In genomic region chr6:47168176-47168575, GRCh38 we compare ENCODE assay signal across 8 cellular contexts.
A peak's percentile ranks its signal among the peaks of the same experiment; 100 is the strongest.
DNase-seq lines count a peak whose midpoint lies in the region; ATAC-seq and TF ChIP-seq lines count a peak whose summit lies in the region.
"Had no signal": no experiment of that assay in that cellular context is flagged by ENCODE, and none has a peak within 500 bp of the region (broad histone marks: within the 10 kb centered on the region; RNA-seq: fewer than 3 reads in every experiment).

No MANE protein-coding gene starts in this region.

- H3K4me1 ChIP-seq in upper lobe of left lung, result peaks cover 0 to 5% (median 1%) of the 10 kb centered on the region in 4 donors

- CTCF ChIA-PET in CD4-positive, alpha-beta T cell (lab: Charles Lee), result no interaction called here

- peak in 2 of 6 experiments; percentile 26 to 27 for TF ChIP-seq CTCF in upper lobe of left lung (IDR thresholded peaks at IDR 0.05)
- no peak for TF ChIP-seq CTCF in CD4-positive, alpha-beta T cell (IDR thresholded peaks at IDR 0.05)

- peak in 1 of 4 donors; percentile 19 for TF ChIP-seq POLR2A in upper lobe of left lung (IDR thresholded peaks at IDR 0.05)

- no peaks in the 10 kb centered on the region for H3K9me3 ChIP-seq in upper lobe of left lung
- H3K9me3 ChIP-seq in CD4-positive, alpha-beta T cell (ENCODE audit: control insufficient read depth, low read length), result no peaks in the 10 kb centered on the region

- H3K4me3 Mint-ChIP-seq in CD4-positive, alpha-beta T cell, result no peak overlapping the region
- H3K4me3 Mint-ChIP-seq: activated CD4-positive, alpha-beta memory T cell treated with anti-CD3 and anti-CD28 coated beads for 36 hours had no signal

- H3K27ac ChIP-seq in upper lobe of left lung, result no peak overlapping the region
- no peak overlapping the region for H3K27ac ChIP-seq in CD4-positive, alpha-beta T cell (ENCODE audit: low read depth, low read length)

- no peak overlapping the region for H3K27ac Mint-ChIP-seq in CD4-positive, alpha-beta T cell
- H3K27ac Mint-ChIP-seq: activated CD4-positive, alpha-beta memory T cell treated with anti-CD3 and anti-CD28 coated beads for 36 hours had no signal

- H3K36me3 ChIP-seq in upper lobe of left lung, result no peaks in the 10 kb centered on the region

- 56 to 66% methylated on average over 2 of the region's 2 CpGs for WGBS in upper lobe of left lung, 2 donors

- no peaks in the 10 kb centered on the region for H3K9me3 Mint-ChIP-seq in CD4-positive, alpha-beta T cell
- H3K9me3 Mint-ChIP-seq: activated CD4-positive, alpha-beta memory T cell treated with anti-CD3 and anti-CD28 coated beads for 36 hours had no signal

- POLR2A ChIA-PET in CD4-positive, alpha-beta T cell (lab: Charles Lee), result no interaction called here

- H3K27me3 ChIP-seq in upper lobe of left lung, result no peaks in the 10 kb centered on the region
- no peaks in the 10 kb centered on the region for H3K27me3 ChIP-seq in CD4-positive, alpha-beta T cell (ENCODE audit: control insufficient read depth, insufficient read depth, low read length)

- DNase-seq in HT-29 (ENCODE audit: low spot score), result peak; percentile 22
- peak; percentile 46 for DNase-seq in SIG-M5 (lab: John Stamatoyannopoulos, UW)
- peak; percentile 63 for DNase-seq in Right ventricle myocardium superior
- peak in 1 of 2 donors; percentile 40 for DNase-seq in upper lobe of left lung
- DNase-seq in effector CD4-positive, alpha-beta T cell, result no peak
- no peak for DNase-seq in CD4-positive, alpha-beta T cell
- no peak for DNase-seq in ecto neural progenitor cell (ENCODE audit: low spot score)
- DNase-seq: activated CD4-positive, alpha-beta memory T cell treated with anti-CD3 and anti-CD28 coated beads for 36 hours had no signal

- H3K4me1 Mint-ChIP-seq in CD4-positive, alpha-beta T cell (ENCODE audit: low read depth), result no peaks in the 10 kb centered on the region

- ATAC-seq in Right ventricle myocardium superior (ENCODE audit: poor library complexity) (peak; percentile 78), upper lobe of left lung (ENCODE audit: low FRiP score in 2 of 2) (peak; percentile 80 to 86)
- no peak for ATAC-seq in CD4-positive, alpha-beta T cell (ENCODE audit: poor library complexity)

- no peaks in the 10 kb centered on the region for H3K36me3 Mint-ChIP-seq in CD4-positive, alpha-beta T cell (ENCODE audit: low read depth)
- H3K36me3 Mint-ChIP-seq: activated CD4-positive, alpha-beta memory T cell treated with anti-CD3 and anti-CD28 coated beads for 36 hours had no signal

- intact Hi-C loops in Right ventricle myocardium superior (cut with DNase I), result no loop called here
- intact Hi-C loops in CD4-positive, alpha-beta T cell (cut with DNase I, micrococcal nuclease), result no loop called here

- no peak for TF ChIP-seq EP300 in upper lobe of left lung (IDR thresholded peaks at IDR 0.05)

- H3K27me3 Mint-ChIP-seq in CD4-positive, alpha-beta T cell, result no peaks in the 10 kb centered on the region
- H3K27me3 Mint-ChIP-seq: activated CD4-positive, alpha-beta memory T cell treated with anti-CD3 and anti-CD28 coated beads for 36 hours had no signal

- H3K4me3 ChIP-seq in upper lobe of left lung, result no peak overlapping the region

Comparison
In these comparisons a context has a peak if more than half of its experiments do, and no peak if none do; other contexts are left out.
1. DNase-seq: peak in HT-29 (single experiment), SIG-M5 (single experiment) and Right ventricle myocardium superior (single experiment); none in effector CD4-positive, alpha-beta T cell (single experiment), CD4-positive, alpha-beta T cell (0 of 10) and ecto neural progenitor cell (single experiment).